In the genomic region with DNA sequence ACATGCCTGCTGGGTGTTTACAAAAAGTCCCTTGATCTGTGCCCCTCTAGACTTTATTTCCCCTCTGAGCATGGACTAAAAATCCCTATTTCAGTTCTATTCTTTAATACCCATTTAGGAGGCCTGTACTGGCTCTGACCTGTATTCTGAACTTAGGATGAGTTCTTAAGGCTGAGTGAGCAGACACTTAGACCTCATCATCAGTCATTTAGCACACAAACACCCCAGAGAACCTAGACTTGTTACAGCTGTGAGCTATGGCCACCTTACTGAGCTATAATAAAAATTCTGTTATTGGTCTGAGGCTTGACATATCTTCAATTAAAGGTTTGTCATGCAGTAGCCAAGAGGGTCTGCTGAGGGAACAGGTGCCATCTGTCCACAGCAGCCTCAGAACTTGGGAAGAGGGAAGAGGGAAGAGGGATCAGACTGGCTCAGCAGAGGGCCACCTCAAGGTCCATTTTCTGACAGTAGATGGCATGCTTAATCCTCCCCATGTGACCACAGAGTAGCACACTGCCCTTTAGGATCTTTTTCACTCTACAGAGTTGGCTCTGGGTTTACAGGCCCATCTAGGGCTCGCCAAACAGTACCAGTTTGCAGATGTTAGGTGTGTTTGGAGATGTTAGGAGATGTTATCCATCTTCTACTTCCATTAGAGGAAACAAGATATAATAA, we compare ENCODE assay signal across 1 cellular context.
TF ChIP-seq lines count a peak whose summit lies in the region.

No MANE protein-coding gene starts in this region.

TF ChIP-seq in GM23338, 12 proteins besides CTCF, POLR2A, EP300 and RAD21 (continued from another document):
- TF ChIP-seq, protein P1, sequence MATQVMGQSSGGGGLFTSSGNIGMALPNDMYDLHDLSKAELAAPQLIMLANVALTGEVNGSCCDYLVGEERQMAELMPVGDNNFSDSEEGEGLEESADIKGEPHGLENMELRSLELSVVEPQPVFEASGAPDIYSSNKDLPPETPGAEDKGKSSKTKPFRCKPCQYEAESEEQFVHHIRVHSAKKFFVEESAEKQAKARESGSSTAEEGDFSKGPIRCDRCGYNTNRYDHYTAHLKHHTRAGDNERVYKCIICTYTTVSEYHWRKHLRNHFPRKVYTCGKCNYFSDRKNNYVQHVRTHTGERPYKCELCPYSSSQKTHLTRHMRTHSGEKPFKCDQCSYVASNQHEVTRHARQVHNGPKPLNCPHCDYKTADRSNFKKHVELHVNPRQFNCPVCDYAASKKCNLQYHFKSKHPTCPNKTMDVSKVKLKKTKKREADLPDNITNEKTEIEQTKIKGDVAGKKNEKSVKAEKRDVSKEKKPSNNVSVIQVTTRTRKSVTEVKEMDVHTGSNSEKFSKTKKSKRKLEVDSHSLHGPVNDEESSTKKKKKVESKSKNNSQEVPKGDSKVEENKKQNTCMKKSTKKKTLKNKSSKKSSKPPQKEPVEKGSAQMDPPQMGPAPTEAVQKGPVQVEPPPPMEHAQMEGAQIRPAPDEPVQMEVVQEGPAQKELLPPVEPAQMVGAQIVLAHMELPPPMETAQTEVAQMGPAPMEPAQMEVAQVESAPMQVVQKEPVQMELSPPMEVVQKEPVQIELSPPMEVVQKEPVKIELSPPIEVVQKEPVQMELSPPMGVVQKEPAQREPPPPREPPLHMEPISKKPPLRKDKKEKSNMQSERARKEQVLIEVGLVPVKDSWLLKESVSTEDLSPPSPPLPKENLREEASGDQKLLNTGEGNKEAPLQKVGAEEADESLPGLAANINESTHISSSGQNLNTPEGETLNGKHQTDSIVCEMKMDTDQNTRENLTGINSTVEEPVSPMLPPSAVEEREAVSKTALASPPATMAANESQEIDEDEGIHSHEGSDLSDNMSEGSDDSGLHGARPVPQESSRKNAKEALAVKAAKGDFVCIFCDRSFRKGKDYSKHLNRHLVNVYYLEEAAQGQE (IDR thresholded peaks at IDR 0.05; ENCODE audit: unreplicated experiment) = no peak
- TF ChIP-seq EZH2phosphoT487 (IDR thresholded peaks at IDR 0.05; ENCODE audit: unreplicated experiment) (no peak), ZNF331 (CRISPR knock-in tag; IDR thresholded peaks at IDR 0.05; ENCODE audit: low read depth) (no peak), STAT1 (IDR thresholded peaks at IDR 0.05; ENCODE audit: unreplicated experiment) (no peak), ZNF114 (CRISPR knock-in tag; IDR thresholded peaks at IDR 0.05) (no peak), NANOG (IDR thresholded peaks at IDR 0.05; ENCODE audit: borderline replicate concordance) (no peak)
- TF ChIP-seq, protein P2, sequence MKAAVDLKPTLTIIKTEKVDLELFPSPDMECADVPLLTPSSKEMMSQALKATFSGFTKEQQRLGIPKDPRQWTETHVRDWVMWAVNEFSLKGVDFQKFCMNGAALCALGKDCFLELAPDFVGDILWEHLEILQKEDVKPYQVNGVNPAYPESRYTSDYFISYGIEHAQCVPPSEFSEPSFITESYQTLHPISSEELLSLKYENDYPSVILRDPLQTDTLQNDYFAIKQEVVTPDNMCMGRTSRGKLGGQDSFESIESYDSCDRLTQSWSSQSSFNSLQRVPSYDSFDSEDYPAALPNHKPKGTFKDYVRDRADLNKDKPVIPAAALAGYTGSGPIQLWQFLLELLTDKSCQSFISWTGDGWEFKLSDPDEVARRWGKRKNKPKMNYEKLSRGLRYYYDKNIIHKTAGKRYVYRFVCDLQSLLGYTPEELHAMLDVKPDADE (IDR thresholded peaks at IDR 0.05) = no peak
TF ChIP-seq in GM23338: peak in this region for 0.
